Comparison of ENCODE assay signal across 1 cellular context in the genomic region with DNA sequence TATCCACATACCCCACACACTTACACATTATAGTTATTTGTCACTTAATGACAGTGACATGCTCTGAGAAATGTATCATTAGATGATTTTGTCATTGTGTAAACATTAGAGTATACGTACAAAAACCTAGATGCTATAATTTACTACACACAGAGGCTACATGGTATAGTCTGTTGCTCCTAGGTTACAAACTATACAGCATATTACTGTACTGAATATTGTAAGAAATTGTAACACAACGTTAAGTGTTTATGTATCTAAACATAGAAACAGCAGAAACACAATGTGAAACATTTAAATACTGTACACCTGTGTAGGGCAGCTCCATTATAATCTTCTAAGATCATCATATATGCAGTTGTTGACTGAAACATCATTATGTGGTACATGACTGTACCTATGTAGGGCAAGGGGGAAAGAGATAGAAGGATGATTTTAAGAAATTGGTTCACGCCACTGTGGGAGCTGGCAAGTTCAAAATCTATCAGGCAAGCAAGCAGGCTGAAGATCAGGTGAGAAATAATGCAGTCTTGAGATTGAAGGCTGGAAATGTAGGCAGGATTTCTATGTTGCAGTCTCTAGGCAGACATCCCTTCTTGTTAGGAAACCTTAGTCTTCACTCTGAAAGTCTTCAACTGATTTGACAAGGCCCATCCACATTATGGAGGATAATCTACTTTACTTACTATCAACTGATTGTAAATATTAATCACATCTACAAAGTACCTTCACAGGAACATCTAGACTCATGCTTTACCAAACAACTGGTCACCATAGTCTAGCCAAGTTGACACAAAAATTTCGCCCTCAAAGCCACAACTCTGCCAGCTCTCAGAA.
TF ChIP-seq lines count a peak whose summit lies in the region.

No MANE protein-coding gene starts in this region.

TF ChIP-seq in GM12878, 131 proteins besides CTCF, POLR2A, EP300 and RAD21 (continued from another document):
- TF ChIP-seq, protein P1, sequence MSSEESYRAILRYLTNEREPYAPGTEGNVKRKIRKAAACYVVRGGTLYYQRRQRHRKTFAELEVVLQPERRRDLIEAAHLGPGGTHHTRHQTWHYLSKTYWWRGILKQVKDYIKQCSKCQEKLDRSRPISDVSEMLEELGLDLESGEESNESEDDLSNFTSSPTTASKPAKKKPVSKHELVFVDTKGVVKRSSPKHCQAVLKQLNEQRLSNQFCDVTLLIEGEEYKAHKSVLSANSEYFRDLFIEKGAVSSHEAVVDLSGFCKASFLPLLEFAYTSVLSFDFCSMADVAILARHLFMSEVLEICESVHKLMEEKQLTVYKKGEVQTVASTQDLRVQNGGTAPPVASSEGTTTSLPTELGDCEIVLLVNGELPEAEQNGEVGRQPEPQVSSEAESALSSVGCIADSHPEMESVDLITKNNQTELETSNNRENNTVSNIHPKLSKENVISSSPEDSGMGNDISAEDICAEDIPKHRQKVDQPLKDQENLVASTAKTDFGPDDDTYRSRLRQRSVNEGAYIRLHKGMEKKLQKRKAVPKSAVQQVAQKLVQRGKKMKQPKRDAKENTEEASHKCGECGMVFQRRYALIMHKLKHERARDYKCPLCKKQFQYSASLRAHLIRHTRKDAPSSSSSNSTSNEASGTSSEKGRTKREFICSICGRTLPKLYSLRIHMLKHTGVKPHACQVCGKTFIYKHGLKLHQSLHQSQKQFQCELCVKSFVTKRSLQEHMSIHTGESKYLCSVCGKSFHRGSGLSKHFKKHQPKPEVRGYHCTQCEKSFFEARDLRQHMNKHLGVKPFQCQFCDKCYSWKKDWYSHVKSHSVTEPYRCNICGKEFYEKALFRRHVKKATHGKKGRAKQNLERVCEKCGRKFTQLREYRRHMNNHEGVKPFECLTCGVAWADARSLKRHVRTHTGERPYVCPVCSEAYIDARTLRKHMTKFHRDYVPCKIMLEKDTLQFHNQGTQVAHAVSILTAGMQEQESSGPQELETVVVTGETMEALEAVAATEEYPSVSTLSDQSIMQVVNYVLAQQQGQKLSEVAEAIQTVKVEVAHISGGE (CRISPR knock-in tag; IDR thresholded peaks at IDR 0.05) = no peak
- TF ChIP-seq SRF (IDR thresholded peaks at IDR 0.05; ENCODE audit: low read depth in 2 of 2, low read length in 2 of 2) (no peak), BACH1 (IDR thresholded peaks at IDR 0.05; ENCODE audit: borderline replicate concordance) (no peak), TARDBP (IDR thresholded peaks at IDR 0.05; ENCODE audit: borderline replicate concordance) (no peak), POLR2AphosphoS5 (IDR thresholded peaks at IDR 0.05; ENCODE audit: low read length) (no peak), ASH2L (IDR thresholded peaks at IDR 0.05; ENCODE audit: borderline replicate concordance, low read depth) (no peak), ETV6 (conservative IDR thresholded peaks at IDR 0.05 in 1 of 2, IDR thresholded peaks at IDR 0.05 in 1 of 2; ENCODE audit: borderline replicate concordance in 1 of 2, low read depth in 1 of 2) (no peak), SIN3A (IDR thresholded peaks at IDR 0.05; ENCODE audit: low read depth, low read length) (no peak), ZBED1 (IDR thresholded peaks at IDR 0.05; ENCODE audit: borderline replicate concordance) (no peak)
- TF ChIP-seq, protein P2, sequence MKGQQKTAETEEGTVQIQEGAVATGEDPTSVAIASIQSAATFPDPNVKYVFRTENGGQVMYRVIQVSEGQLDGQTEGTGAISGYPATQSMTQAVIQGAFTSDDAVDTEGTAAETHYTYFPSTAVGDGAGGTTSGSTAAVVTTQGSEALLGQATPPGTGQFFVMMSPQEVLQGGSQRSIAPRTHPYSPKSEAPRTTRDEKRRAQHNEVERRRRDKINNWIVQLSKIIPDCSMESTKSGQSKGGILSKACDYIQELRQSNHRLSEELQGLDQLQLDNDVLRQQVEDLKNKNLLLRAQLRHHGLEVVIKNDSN (IDR thresholded peaks at IDR 0.05; ENCODE audit: borderline replicate concordance, extremely low read length, insufficient read depth, low read depth, low read length) = no peak
- TF ChIP-seq, protein P3, sequence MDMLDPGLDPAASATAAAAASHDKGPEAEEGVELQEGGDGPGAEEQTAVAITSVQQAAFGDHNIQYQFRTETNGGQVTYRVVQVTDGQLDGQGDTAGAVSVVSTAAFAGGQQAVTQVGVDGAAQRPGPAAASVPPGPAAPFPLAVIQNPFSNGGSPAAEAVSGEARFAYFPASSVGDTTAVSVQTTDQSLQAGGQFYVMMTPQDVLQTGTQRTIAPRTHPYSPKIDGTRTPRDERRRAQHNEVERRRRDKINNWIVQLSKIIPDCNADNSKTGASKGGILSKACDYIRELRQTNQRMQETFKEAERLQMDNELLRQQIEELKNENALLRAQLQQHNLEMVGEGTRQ (IDR thresholded peaks at IDR 0.05; ENCODE audit: borderline replicate concordance, low read depth, low read length) = no peak
- TF ChIP-seq, protein P4, sequence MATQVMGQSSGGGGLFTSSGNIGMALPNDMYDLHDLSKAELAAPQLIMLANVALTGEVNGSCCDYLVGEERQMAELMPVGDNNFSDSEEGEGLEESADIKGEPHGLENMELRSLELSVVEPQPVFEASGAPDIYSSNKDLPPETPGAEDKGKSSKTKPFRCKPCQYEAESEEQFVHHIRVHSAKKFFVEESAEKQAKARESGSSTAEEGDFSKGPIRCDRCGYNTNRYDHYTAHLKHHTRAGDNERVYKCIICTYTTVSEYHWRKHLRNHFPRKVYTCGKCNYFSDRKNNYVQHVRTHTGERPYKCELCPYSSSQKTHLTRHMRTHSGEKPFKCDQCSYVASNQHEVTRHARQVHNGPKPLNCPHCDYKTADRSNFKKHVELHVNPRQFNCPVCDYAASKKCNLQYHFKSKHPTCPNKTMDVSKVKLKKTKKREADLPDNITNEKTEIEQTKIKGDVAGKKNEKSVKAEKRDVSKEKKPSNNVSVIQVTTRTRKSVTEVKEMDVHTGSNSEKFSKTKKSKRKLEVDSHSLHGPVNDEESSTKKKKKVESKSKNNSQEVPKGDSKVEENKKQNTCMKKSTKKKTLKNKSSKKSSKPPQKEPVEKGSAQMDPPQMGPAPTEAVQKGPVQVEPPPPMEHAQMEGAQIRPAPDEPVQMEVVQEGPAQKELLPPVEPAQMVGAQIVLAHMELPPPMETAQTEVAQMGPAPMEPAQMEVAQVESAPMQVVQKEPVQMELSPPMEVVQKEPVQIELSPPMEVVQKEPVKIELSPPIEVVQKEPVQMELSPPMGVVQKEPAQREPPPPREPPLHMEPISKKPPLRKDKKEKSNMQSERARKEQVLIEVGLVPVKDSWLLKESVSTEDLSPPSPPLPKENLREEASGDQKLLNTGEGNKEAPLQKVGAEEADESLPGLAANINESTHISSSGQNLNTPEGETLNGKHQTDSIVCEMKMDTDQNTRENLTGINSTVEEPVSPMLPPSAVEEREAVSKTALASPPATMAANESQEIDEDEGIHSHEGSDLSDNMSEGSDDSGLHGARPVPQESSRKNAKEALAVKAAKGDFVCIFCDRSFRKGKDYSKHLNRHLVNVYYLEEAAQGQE (IDR thresholded peaks at IDR 0.05; ENCODE audit: low read depth, low read length) = no peak
